ENCODE assay signal across 10 cellular contexts in the genomic region with DNA sequence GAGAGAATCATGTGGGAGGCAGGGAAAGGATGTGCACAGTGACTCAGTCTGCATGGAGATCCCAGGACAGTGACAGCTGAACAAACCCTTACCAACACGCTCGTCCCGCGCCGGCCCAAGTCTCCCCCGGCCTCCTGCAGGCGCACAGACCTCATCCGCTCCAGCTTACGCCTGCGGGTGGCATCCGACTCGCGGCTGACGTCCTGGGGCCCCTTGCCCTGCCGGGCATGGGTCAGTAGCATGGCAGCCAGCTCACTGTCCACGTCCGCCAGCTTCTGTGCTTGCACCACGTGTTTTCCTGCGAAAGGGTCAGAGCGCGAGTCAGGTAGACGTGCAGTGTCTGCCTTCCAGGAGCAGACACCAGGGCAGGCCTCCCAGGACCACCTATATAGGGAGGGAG.
"Had no signal": no experiment of that assay in that cellular context is flagged by ENCODE, and none has a peak within 500 bp of the region (broad histone marks: within the 10 kb centered on the region; RNA-seq: fewer than 3 reads in every experiment).

No MANE protein-coding gene starts in this region.

- ATAC-seq: HCT116, K562 had no signal

- H3K4me1 ChIP-seq: HAP-1 had no signal

- H3K27ac Mint-ChIP-seq: HFFc6 had no signal

- FAIRE-seq: K562 had no signal

- H3K4me3 Mint-ChIP-seq: HFFc6 had no signal

- H3K9me3 ChIP-seq: HAP-1 had no signal

- H3K27ac ChIP-seq: GM23248, HL-60 had no signal

- H3K36me3 ChIP-seq: HAP-1 had no signal

- H3K4me3 ChIP-seq: GM23248, HAP-1, K562 had no signal

- H3K9ac ChIP-seq: GM23248 had no signal

- DNase-seq: GM23248, GOT3, H7, HFFc6, IMR-90, KG1 had no signal
